17 cellular contexts compared by ENCODE assay signal in genomic region chr1:55231745-55232144, GRCh38.
"Had no signal": no experiment of that assay in that cellular context is flagged by ENCODE, and none has a peak within 500 bp of the region (broad histone marks: within the 10 kb centered on the region; RNA-seq: fewer than 3 reads in every experiment).

No MANE protein-coding gene starts in this region.

- H3K9me3 ChIP-seq: neutrophil, upper lobe of right lung had no signal

- H3K27ac ChIP-seq: coronary artery, foreskin keratinocyte, neutrophil, skin epidermis, tibial artery, upper lobe of right lung had no signal

- H3K4me1 ChIP-seq: tibial artery, upper lobe of right lung had no signal

- DNase-seq: effector CD4-positive, alpha-beta T cell; endodermal cell; erythroblast; foreskin keratinocyte; heart left ventricle; hypothalamus; mammary epithelial cell; mucosa of descending colon; naive thymus-derived CD8-positive, alpha-beta T cell; stimulated activated naive CD4-positive, alpha-beta T cell treated with Interleukin-2 at 50 U/mL for 16 hours; tibial artery; upper lobe of right lung had no signal

- H3K27me3 ChIP-seq: foreskin keratinocyte, heart left ventricle, neutrophil, upper lobe of right lung had no signal

- H3K36me3 ChIP-seq: heart left ventricle, neutrophil, tibial artery, upper lobe of right lung had no signal

- H3K4me3 ChIP-seq: coronary artery, heart left ventricle, mucosa of descending colon, skin epidermis, tibial artery, upper lobe of right lung had no signal

- ATAC-seq: foreskin keratinocyte; heart left ventricle; left lobe of liver; mucosa of descending colon; naive thymus-derived CD8-positive, alpha-beta T cell; sciatic nerve; upper lobe of right lung had no signal
